Comparison of ENCODE assay signal across 1 cellular context in the genomic region with DNA sequence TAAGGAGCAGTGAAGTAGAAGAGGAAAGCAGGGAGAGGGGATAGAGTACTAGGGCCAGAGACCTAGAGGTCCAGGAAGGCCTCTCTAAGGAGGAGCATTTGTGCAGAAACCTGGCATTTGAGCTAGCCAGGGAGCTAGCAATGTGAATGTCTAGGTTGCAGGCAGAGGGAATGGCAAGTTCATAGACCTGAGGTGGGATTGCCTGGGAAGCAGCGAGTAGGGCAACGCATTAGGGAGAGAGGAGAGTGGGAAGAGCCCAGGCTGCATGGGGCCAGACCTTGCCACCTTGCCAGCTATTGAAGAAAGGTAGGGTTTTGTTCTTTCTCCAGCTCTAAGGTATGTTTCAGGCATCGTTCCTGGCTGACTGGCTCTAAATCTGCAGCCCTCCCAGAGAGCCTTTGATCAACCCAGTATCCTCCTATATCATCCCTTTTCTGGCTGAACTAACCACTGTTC.
TF ChIP-seq lines count a peak whose summit lies in the region.

No MANE protein-coding gene starts in this region.

TF ChIP-seq in HCT116, 20 proteins besides CTCF, POLR2A, EP300 and RAD21 (continued from another document):
- TF ChIP-seq CBX3 (IDR thresholded peaks at IDR 0.05; ENCODE audit: low read depth), result no peak
- no peak for TF ChIP-seq ZFX (IDR thresholded peaks at IDR 0.05)
- no peak for TF ChIP-seq ZNF274 (IDR thresholded peaks at IDR 0.05; ENCODE audit: low read depth, low read length)
- TF ChIP-seq, protein P1, sequence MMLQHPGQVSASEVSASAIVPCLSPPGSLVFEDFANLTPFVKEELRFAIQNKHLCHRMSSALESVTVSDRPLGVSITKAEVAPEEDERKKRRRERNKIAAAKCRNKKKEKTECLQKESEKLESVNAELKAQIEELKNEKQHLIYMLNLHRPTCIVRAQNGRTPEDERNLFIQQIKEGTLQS (IDR thresholded peaks at IDR 0.05), result no peak
- TF ChIP-seq SP1 (IDR thresholded peaks at IDR 0.05; ENCODE audit: low read depth), result no peak
